In genomic region chr16:88681709-88682451, GRCh38 we compare ENCODE assay signal across 9 cellular contexts. TPM values are rescaled to one million over a fixed set of nuclear protein-coding genes. Genes with fewer than 3 reads are reported as not detected.
A peak's percentile ranks its signal among the peaks of the same experiment; 100 is the strongest.
DNase-seq lines count a peak whose midpoint lies in the region; ATAC-seq, FAIRE-seq and TF ChIP-seq lines count a peak whose summit lies in the region.
"Had no signal": no experiment of that assay in that cellular context is flagged by ENCODE, and none has a peak within 500 bp of the region (broad histone marks: within the 10 kb centered on the region; RNA-seq: fewer than 3 reads in every experiment).

No MANE protein-coding gene starts in this region.

- H3K9me3 ChIP-seq in astrocyte (ENCODE audit: insufficient read depth, low read depth, low read length), result no peaks in the 10 kb centered on the region

- ATAC-seq in GM18873 (IDR thresholded peaks at IDR 0.05; ENCODE audit: low FRiP score, unreplicated experiment), result peak; percentile 54
- ATAC-seq in HG02943 (IDR thresholded peaks at IDR 0.05; ENCODE audit: low read depth, unreplicated experiment), result peak; percentile 63

- no peak overlapping the region for H3K4me3 ChIP-seq in astrocyte (ENCODE audit: insufficient read depth, low read depth, low read length)

- H3K4me1 Mint-ChIP-seq in astrocyte (ENCODE audit: low read depth, unreplicated experiment), result no peaks in the 10 kb centered on the region

- no peak for FAIRE-seq in astrocyte (lab: Jason Lieb, UNC)

- peaks cover 3% of the 10 kb centered on the region for H4K20me1 ChIP-seq in astrocyte (ENCODE audit: insufficient read depth, low read length)

- peaks cover 12% of the 10 kb centered on the region for H3K27me3 ChIP-seq in astrocyte (ENCODE audit: insufficient read depth, low read length)

- DNase-seq in RPMI8226, result peak; percentile 90
- no peak for DNase-seq in astrocyte (ENCODE audit: low read depth)
- peak; percentile 81 for DNase-seq in pons (ENCODE audit: low spot score)
- no peak for DNase-seq in NCI-H345 treated with DMSO at 0.1 percent for 48 hours (lab: John Stamatoyannopoulos, UW; ENCODE audit: unreplicated experiment)
- DNase-seq in DMS 273 treated with DMSO at 0.1 percent for 48 hours (lab: John Stamatoyannopoulos, UW), result no peak
- no peak for DNase-seq in DMS79 treated with DMSO at 0.1 percent for 48 hours (lab: John Stamatoyannopoulos, UW)

- peaks cover 9% of the 10 kb centered on the region for H3K4me1 ChIP-seq in astrocyte (ENCODE audit: insufficient read depth, low read length)

- H3K9me3 Mint-ChIP-seq in astrocyte (ENCODE audit: unreplicated experiment), result no peaks in the 10 kb centered on the region

- TF ChIP-seq CTCF in astrocyte (IDR thresholded peaks at IDR 0.05; ENCODE audit: insufficient read depth, low read depth, low read length), result no peak

- H3K9ac ChIP-seq in astrocyte (ENCODE audit: low read length), result no peak overlapping the region

- H3K36me3 ChIP-seq in astrocyte (ENCODE audit: insufficient read depth, low read length), result no peaks in the 10 kb centered on the region

- H3K27me3 Mint-ChIP-seq in astrocyte (ENCODE audit: low read depth, unreplicated experiment), result peaks cover 14% of the 10 kb centered on the region

- H2AFZ ChIP-seq in astrocyte (ENCODE audit: low read depth, low read length), result no peak overlapping the region

- no peak overlapping the region for H3K4me3 Mint-ChIP-seq in astrocyte (ENCODE audit: unreplicated experiment)

- no peaks in the 10 kb centered on the region for H3K36me3 Mint-ChIP-seq in astrocyte (ENCODE audit: low read depth, unreplicated experiment)

- no peak overlapping the region for H3K27ac Mint-ChIP-seq in astrocyte (ENCODE audit: unreplicated experiment)

- H3K4me2 ChIP-seq in astrocyte (ENCODE audit: low read length), result peak overlapping the region; percentile 3

- H3K79me2 ChIP-seq in astrocyte (ENCODE audit: insufficient read depth, low read length), result no peaks in the 10 kb centered on the region

- H3K27ac ChIP-seq in astrocyte (ENCODE audit: low read depth, low read length), result no peak overlapping the region

RNA-seq across cellular contexts. Expression of gene SNAI3, which starts 4.4 kb away (rescaled TPM):
- 0.22 and 0.48 TPM in 2 replicates for total RNA-seq in astrocyte
- total RNA-seq: RPMI7951 had no signal

RNA-seq across cellular contexts. Expression of gene MVD, which starts 19.0 kb away (rescaled TPM):
- 50.3 and 63.9 TPM in 2 replicates for total RNA-seq in astrocyte

RNA-seq across cellular contexts. Expression of gene RNF166, which starts 24.3 kb away (rescaled TPM):
- 15.4 and 15.6 TPM in 2 replicates for total RNA-seq in astrocyte

RNA-seq across cellular contexts. Expression of gene CTU2, which starts 24.4 kb away (rescaled TPM):
- total RNA-seq in astrocyte, result 18.3 and 22.5 TPM in 2 replicates

RNA-seq across cellular contexts. Expression of gene CYBA, which starts 31.0 kb away (rescaled TPM):
- total RNA-seq in astrocyte, result 236 and 284 TPM in 2 replicates

Comparison
In these comparisons a context has a peak if more than half of its experiments do, and no peak if none do; other contexts are left out.
1. DNase-seq: peak in RPMI8226 (single experiment) and pons (single experiment); none in astrocyte (single experiment), NCI-H345 treated with DMSO at 0.1 percent for 48 hours (single experiment), DMS 273 treated with DMSO at 0.1 percent for 48 hours (single experiment) and DMS79 treated with DMSO at 0.1 percent for 48 hours (single experiment).